8 cellular contexts compared by ENCODE assay signal in the genomic region with DNA sequence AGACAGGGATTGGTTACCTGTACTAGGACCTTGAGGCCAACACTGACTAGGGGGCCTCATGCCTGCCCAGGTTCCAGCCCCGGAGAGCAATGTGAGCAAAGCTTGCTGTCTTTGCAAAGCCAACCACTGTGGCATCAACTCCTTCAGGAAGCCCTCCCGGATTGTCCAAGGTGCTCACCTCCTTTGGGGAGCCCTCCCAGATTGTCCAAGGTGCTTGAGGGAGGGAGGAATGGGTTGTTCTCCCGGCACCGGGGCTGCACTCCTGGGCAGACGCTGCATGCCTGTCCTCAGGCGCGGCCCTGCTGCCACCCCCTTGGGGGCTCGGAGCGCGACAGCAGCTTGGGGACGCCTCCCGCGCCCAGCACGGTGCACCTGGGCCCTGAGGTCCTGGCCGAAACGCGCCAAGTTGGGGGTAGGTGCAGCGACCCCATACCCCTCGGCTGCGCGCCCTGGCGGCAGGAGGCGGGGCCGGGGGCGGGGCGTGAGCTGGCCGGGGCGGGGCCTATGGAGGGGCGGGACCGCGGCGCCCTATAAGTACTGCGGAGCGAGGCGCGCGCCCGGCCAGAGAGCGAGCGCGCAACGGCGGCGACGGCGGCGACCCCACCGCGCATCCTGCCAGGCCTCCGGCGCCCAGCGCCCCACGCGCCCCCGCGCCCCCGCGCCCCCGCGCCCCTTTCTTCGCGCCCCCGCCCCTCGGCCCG. TPM values are rescaled to one million over a fixed set of nuclear protein-coding genes. Genes with fewer than 3 reads are reported as not detected.
DNase-seq lines count a peak whose midpoint lies in the region; ATAC-seq and TF ChIP-seq lines count a peak whose summit lies in the region.

A gene with protein sequence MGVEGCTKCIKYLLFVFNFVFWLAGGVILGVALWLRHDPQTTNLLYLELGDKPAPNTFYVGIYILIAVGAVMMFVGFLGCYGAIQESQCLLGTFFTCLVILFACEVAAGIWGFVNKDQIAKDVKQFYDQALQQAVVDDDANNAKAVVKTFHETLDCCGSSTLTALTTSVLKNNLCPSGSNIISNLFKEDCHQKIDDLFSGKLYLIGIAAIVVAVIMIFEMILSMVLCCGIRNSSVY (plus strand): TSS at position 560 of the 701 bp plus-strand sequence. CDS start 240 bp downstream, outside the sequence.

- peak within 1 kb of the TSS; percentile 66 for H3K4me3 ChIP-seq in CD8-positive, alpha-beta T cell (ENCODE audit: low read depth, low read length)
- H3K4me3 ChIP-seq in esophagus muscularis mucosa, result peak within 1 kb of the TSS; percentile 89 to 100 (median 100)
- peak within 1 kb of the TSS; percentile 83 for H3K4me3 ChIP-seq in naive thymus-derived CD4-positive, alpha-beta T cell (ENCODE audit: low read length)
- H3K4me3 ChIP-seq in stomach, result peak within 1 kb of the TSS; percentile 82 to 98 (median 95)

- 100% methylated on average over 2 of the region's 65 CpGs for WGBS in esophagus muscularis mucosa
- WGBS in stomach, 5 donors, result 6 to 42% (median 16%) methylated on average over 2 to 63 of the region's 65 CpGs

- peak within 1 kb of the TSS; percentile 83 for H3K4me3 Mint-ChIP-seq in CD8-positive, alpha-beta T cell
- peak within 1 kb of the TSS; percentile 71 to 89 (median 84) for H3K4me3 Mint-ChIP-seq in naive thymus-derived CD4-positive, alpha-beta T cell

- intact Hi-C loops in CD8-positive, alpha-beta T cell (cut with DNase I, micrococcal nuclease), result loop anchor here (1.0 to 5.0 kb wide), 6 partner anchors 23 to 680 kb away; a partner anchor contains a TSS
- intact Hi-C loops in esophagus muscularis mucosa (cut with DNase I) (loop anchor here (2.0 kb wide), 1 partner anchor 72 kb away; no protein-coding TSS in a partner anchor), stomach (cut with DNase I; ENCODE audit: low total_unique reads) (no loop called here)
- intact Hi-C loops in naive thymus-derived CD4-positive, alpha-beta T cell (cut with micrococcal nuclease), result loop anchor here (1.0 to 5.0 kb wide), 5 partner anchors 23 to 510 kb away; a partner anchor contains a TSS

- no peaks in the 10 kb centered on the region for H3K27me3 ChIP-seq in CD8-positive, alpha-beta T cell (ENCODE audit: insufficient read depth, low read length)
- no peaks in the 10 kb centered on the region for H3K27me3 ChIP-seq in esophagus muscularis mucosa
- H3K27me3 ChIP-seq in naive thymus-derived CD4-positive, alpha-beta T cell (ENCODE audit: control insufficient read depth in 2 of 2, insufficient read depth in 2 of 2, low read length in 2 of 2), result no peaks in the 10 kb centered on the region
- H3K27me3 ChIP-seq in stomach, result no peaks in the 10 kb centered on the region

- TF ChIP-seq POLR2A in esophagus muscularis mucosa (IDR thresholded peaks at IDR 0.05; ENCODE audit: low read depth) (no peak), stomach (IDR thresholded peaks at IDR 0.05) (no peak)

- H3K27me3 Mint-ChIP-seq in CD8-positive, alpha-beta T cell (ENCODE audit: low read depth), result no peaks in the 10 kb centered on the region
- peaks cover 0 to 10% (median 0%) of the 10 kb centered on the region in 5 donors for H3K27me3 Mint-ChIP-seq in naive thymus-derived CD4-positive, alpha-beta T cell

- no peak for TF ChIP-seq CTCF in CD8-positive, alpha-beta T cell (IDR thresholded peaks at IDR 0.05)
- TF ChIP-seq CTCF in esophagus muscularis mucosa (IDR thresholded peaks at IDR 0.05) (peak in 1 of 3 experiments; percentile 2), stomach (IDR thresholded peaks at IDR 0.05) (no peak)

- peaks cover 30% of the 10 kb centered on the region for H3K4me1 Mint-ChIP-seq in CD8-positive, alpha-beta T cell (ENCODE audit: low read depth)
- peaks cover 13 to 38% (median 17%) of the 10 kb centered on the region in 7 donors for H3K4me1 Mint-ChIP-seq in naive thymus-derived CD4-positive, alpha-beta T cell

- H3K9me3 Mint-ChIP-seq in CD8-positive, alpha-beta T cell, result no peaks in the 10 kb centered on the region
- H3K9me3 Mint-ChIP-seq in naive thymus-derived CD4-positive, alpha-beta T cell, result no peaks in the 10 kb centered on the region

- peak within 1 kb of the TSS; percentile 79 for H3K27ac Mint-ChIP-seq in CD8-positive, alpha-beta T cell
- H3K27ac Mint-ChIP-seq in naive thymus-derived CD4-positive, alpha-beta T cell, result peak within 1 kb of the TSS in 7 of 9 donors; percentile 57 to 89 (median 73)

- H3K36me3 ChIP-seq in CD8-positive, alpha-beta T cell (ENCODE audit: insufficient read depth, low read length), result no peaks in the 10 kb centered on the region
- H3K36me3 ChIP-seq in esophagus muscularis mucosa (no peaks in the 10 kb centered on the region), stomach (no peaks in the 10 kb centered on the region)
- H3K36me3 ChIP-seq in naive thymus-derived CD4-positive, alpha-beta T cell (ENCODE audit: control insufficient read depth in 2 of 3, insufficient read depth in 3 of 3, low read length in 3 of 3), result peaks cover 0 to 8% (median 3%) of the 10 kb centered on the region in 3 experiments

- H3K27ac ChIP-seq in CD8-positive, alpha-beta T cell (ENCODE audit: low read depth, low read length), result peak within 1 kb of the TSS; percentile 63
- peak within 1 kb of the TSS; percentile 98 to 100 (median 100) for H3K27ac ChIP-seq in esophagus muscularis mucosa (replicated peaks in 1 of 4)
- peak within 1 kb of the TSS; percentile 89 for H3K27ac ChIP-seq in naive thymus-derived CD4-positive, alpha-beta T cell (ENCODE audit: low read depth, low read length)
- H3K27ac ChIP-seq in stomach, result peak within 1 kb of the TSS; percentile 91 to 99 (median 98)

- peaks cover 35% of the 10 kb centered on the region for H3K4me1 ChIP-seq in CD8-positive, alpha-beta T cell (ENCODE audit: insufficient read depth, low read length)
- H3K4me1 ChIP-seq in esophagus muscularis mucosa (peaks cover 41 to 55% (median 45%) of the 10 kb centered on the region in 4 donors), stomach (peaks cover 38 to 61% (median 57%) of the 10 kb centered on the region in 4 donors)
- H3K4me1 ChIP-seq in naive thymus-derived CD4-positive, alpha-beta T cell (ENCODE audit: control insufficient read depth in 2 of 2, insufficient read depth in 2 of 2, low read length in 2 of 2), result peaks cover 19 to 21% of the 10 kb centered on the region in 2 donors

- H3K9me3 ChIP-seq in CD8-positive, alpha-beta T cell (ENCODE audit: low read length), result no peaks in the 10 kb centered on the region
- H3K9me3 ChIP-seq in esophagus muscularis mucosa (no peaks in the 10 kb centered on the region), stomach (no peaks in the 10 kb centered on the region)
- no peaks in the 10 kb centered on the region for H3K9me3 ChIP-seq in naive thymus-derived CD4-positive, alpha-beta T cell (ENCODE audit: control insufficient read depth in 2 of 3, low read length in 3 of 3)

- TF ChIP-seq EP300 in esophagus muscularis mucosa (IDR thresholded peaks at IDR 0.05) (no peak), stomach (IDR thresholded peaks at IDR 0.05) (no peak)

- ATAC-seq in CD8-positive, alpha-beta T cell, result peak; percentile 84
- peak; percentile 28 for ATAC-seq in GM21717 (IDR thresholded peaks at IDR 0.05; ENCODE audit: unreplicated experiment)
- ATAC-seq in naive thymus-derived CD4-positive, alpha-beta T cell, result peak; percentile 91

- DNase-seq in CD8-positive, alpha-beta T cell, result peak; percentile 39 to 85 (median 62)
- DNase-seq in NCI-H748 (lab: John Stamatoyannopoulos, UW; ENCODE audit: unreplicated experiment) (peak; percentile 55), esophagus muscularis mucosa (ENCODE audit: extremely low spot score) (no peak), stomach (peak; percentile 53), pons (ENCODE audit: low spot score) (no peak)
- DNase-seq in activated T-cell treated with anti-CD3 and anti-CD28 coated beads, Interleukin-2, amount 50 U/mL, for 48 hours, result peak; percentile 79 to 80
- DNase-seq in naive thymus-derived CD4-positive, alpha-beta T cell, result peak; percentile 47 to 79 (median 66)

- CTCF ChIA-PET in CD8-positive, alpha-beta T cell (lab: Charles Lee), result interaction anchor here (2.3 to 3.2 kb wide), 3 partner anchors 10 to 73 kb away, joined by 10 to 12 read pairs (median 11); a partner anchor contains a TSS
- CTCF ChIA-PET in naive thymus-derived CD4-positive, alpha-beta T cell (lab: Charles Lee), result interaction anchor here (1.2 kb wide), 1 partner anchor 24 kb away, joined by 4 read pairs; a partner anchor contains a TSS

- POLR2A ChIA-PET in CD8-positive, alpha-beta T cell (lab: Charles Lee), result interaction anchor here (0.7 to 2.8 kb wide), 5 partner anchors 10 to 78 kb away, joined by 3 to 26 read pairs (median 4); a partner anchor contains a TSS
- POLR2A ChIA-PET in naive thymus-derived CD4-positive, alpha-beta T cell (lab: Charles Lee), result interaction anchor here (0.5 to 3.6 kb wide), 5 partner anchors 11 to 76 kb away, joined by 3 to 21 read pairs (median 3); a partner anchor contains a TSS

- peaks cover 2% of the 10 kb centered on the region for H3K36me3 Mint-ChIP-seq in CD8-positive, alpha-beta T cell
- no peaks in the 10 kb centered on the region for H3K36me3 Mint-ChIP-seq in naive thymus-derived CD4-positive, alpha-beta T cell

RNA-seq across cellular contexts. Expression of the gene that starts here (rescaled TPM):
- total RNA-seq in CD8-positive, alpha-beta T cell, result 100 to 1,000 TPM; 165 to 166 TPM
- total RNA-seq in esophagus muscularis mucosa, result 100 to 1,000 TPM; 498 to 652 (median 582) TPM
- total RNA-seq in naive thymus-derived CD4-positive, alpha-beta T cell, result 100 to 1,000 TPM in 4 of 5 experiments, 10 to 100 TPM in 1; 97.5 to 173 (median 138) TPM
- polyA plus RNA-seq in naive thymus-derived CD4-positive, alpha-beta T cell, result 10 to 100 TPM; 19.0 to 39.6 TPM
- 100 to 1,000 TPM; 218 to 263 (median 227) TPM for total RNA-seq in stomach
- 100 to 1,000 TPM in 2 of 3 donors, 10 to 100 TPM in 1; 95.0 to 327 (median 120) TPM for polyA plus RNA-seq in stomach

Comparison
In these comparisons a context has a peak if more than half of its experiments do, and no peak if none do; other contexts are left out.
1. ATAC-seq: peak in every context shown above with its lines; median percentile 91 in naive thymus-derived CD4-positive, alpha-beta T cell; 84 in CD8-positive, alpha-beta T cell; 28 in GM21717.
2. DNase-seq: peak in CD8-positive, alpha-beta T cell (7 of 7), NCI-H748 (single experiment), activated T-cell treated with anti-CD3 and anti-CD28 coated beads, Interleukin-2, amount 50 U/mL, for 48 hours (2 of 2), naive thymus-derived CD4-positive, alpha-beta T cell (9 of 9) and stomach (single experiment); none in esophagus muscularis mucosa (single experiment) and pons (single experiment).
3. Peak in every context shown above with its lines, with median percentiles within 50 percentile points of each other: H3K27ac ChIP-seq and H3K4me3 ChIP-seq.